In the genomic region with DNA sequence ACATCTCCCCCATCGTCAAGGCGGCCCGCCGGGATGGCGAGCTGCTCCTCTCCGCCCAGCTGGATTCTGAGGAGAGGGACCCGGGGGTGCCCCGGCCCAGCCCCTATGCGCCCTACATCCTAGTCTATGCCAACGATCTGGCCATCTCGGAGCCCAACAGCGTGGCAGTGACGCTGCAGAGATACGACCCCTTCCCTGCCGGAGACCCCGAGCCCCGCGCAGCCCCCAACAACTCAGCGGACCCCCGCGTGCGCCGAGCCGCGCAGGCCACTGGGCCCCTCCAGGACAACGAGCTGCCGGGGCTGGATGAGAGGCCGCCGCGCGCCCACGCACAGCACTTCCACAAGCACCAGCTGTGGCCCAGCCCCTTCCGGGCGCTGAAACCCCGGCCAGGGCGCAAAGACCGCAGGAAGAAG, we compare ENCODE assay signal across 34 cellular contexts. TPM values are rescaled to one million over a fixed set of nuclear protein-coding genes. Genes with fewer than 3 reads are reported as not detected.
"Had no signal": no experiment of that assay in that cellular context is flagged by ENCODE, and none has a peak within 500 bp of the region (broad histone marks: within the 10 kb centered on the region; RNA-seq: fewer than 3 reads in every experiment).

No MANE protein-coding gene starts in this region.

- H3K4me1 ChIP-seq: parathyroid adenoma, right lobe of liver, uterus had no signal

- DNase-seq: heart right ventricle; islet precursor cell; left ventricle myocardium inferior; midbrain; mucosa of descending colon; naive thymus-derived CD4-positive, alpha-beta T cell; nucleus accumbens; stimulated activated CD4-positive, alpha-beta T cell treated with anti-CD3 and anti-CD28 coated beads, Interleukin-12 subunit alpha, Interleukin-12 subunit beta, amount 100 ng/mL, for 4 hours; stimulated activated CD4-positive, alpha-beta T cell treated with anti-CD3 and anti-CD28 coated beads, Interleukin-4, amount 100 ng/mL, for 1 hour; stimulated activated naive CD4-positive, alpha-beta T cell treated with Interleukin-2 at 50 U/mL for 16 hours; stimulated activated naive CD8-positive, alpha-beta T cell treated with anti-CD3 and anti-CD28 coated beads, Interleukin-15, amount 100 ng/mL, for 72 hours; substantia nigra; uterus had no signal

- H3K36me3 ChIP-seq: heart right ventricle, left ventricle myocardium inferior, right atrium auricular region, right lobe of liver, uterus had no signal

- ATAC-seq: heart right ventricle; mucosa of descending colon; naive thymus-derived CD4-positive, alpha-beta T cell; natural killer cell treated with Interleukin-12 subunit alpha and Interleukin-12 subunit beta and Interleukin-15 and Interleukin-18, amount 100 ng/mL, for 72 hours; right lobe of liver; stimulated activated memory B cell treated with anti-CD40 and anti-IgM and Interleukin-4, amounts not matched to agents 10 μg/mL and 1 μg/mL and 100 μg/mL, for 72 hours; stimulated activated naive CD8-positive, alpha-beta T cell treated with anti-CD3 and anti-CD28 coated beads, Interleukin-15, amount 100 ng/mL, for 72 hours had no signal

- H3K9me3 ChIP-seq: heart right ventricle, left ventricle myocardium inferior, mucosa of descending colon, right atrium auricular region, right lobe of liver, tibial nerve, uterus had no signal

- H3K27ac ChIP-seq: heart right ventricle, hepatocyte, left ventricle myocardium inferior, parathyroid adenoma, right atrium auricular region, right lobe of liver, tibial nerve, uterus had no signal

- H3K27me3 ChIP-seq: right atrium auricular region, right lobe of liver, tibial nerve, uterus had no signal

- H3K4me3 ChIP-seq: heart right ventricle, hepatocyte, left ventricle myocardium inferior, mucosa of descending colon, right atrium auricular region, right lobe of liver, smooth muscle cell, tibial nerve, uterus had no signal

RNA-seq across cellular contexts. Expression of gene GDF10, which starts 10.1 kb away (rescaled TPM):
- total RNA-seq: kidney epithelial cell; myocyte; natural killer cell treated with Interleukin-12 subunit alpha and Interleukin-12 subunit beta and Interleukin-15 and Interleukin-18, amount 100 ng/mL, for 72 hours; progenitor cell of endocrine pancreas; pulmonary artery endothelial cell; renal cortical epithelial cell; right lobe of liver had no signal

RNA-seq across cellular contexts. Expression of gene GDF2, which starts 12.2 kb away (rescaled TPM):
- total RNA-seq: heart right ventricle; hepatocyte; kidney epithelial cell; left ventricle myocardium inferior; lower leg skin; lung microvascular endothelial cell; mesenteric fat pad; mucosa of descending colon; myocyte; naive thymus-derived CD4-positive, alpha-beta T cell; natural killer cell treated with Interleukin-12 subunit alpha and Interleukin-12 subunit beta and Interleukin-15 and Interleukin-18, amount 100 ng/mL, for 72 hours; osteoblast; progenitor cell of endocrine pancreas; pulmonary artery endothelial cell; renal cortical epithelial cell; skeletal muscle tissue; smooth muscle cell; temporal lobe; tibial nerve; ureter; uterus had no signal
- polyA plus RNA-seq: heart right ventricle; naive thymus-derived CD4-positive, alpha-beta T cell; neural cell; smooth muscle cell had no signal

RNA-seq across cellular contexts. Expression of gene RBP3, which starts 38.1 kb away (rescaled TPM):
- total RNA-seq: heart right ventricle; kidney epithelial cell; left ventricle myocardium inferior; lower leg skin; lung microvascular endothelial cell; mesenteric fat pad; mucosa of descending colon; myocyte; naive thymus-derived CD4-positive, alpha-beta T cell; natural killer cell treated with Interleukin-12 subunit alpha and Interleukin-12 subunit beta and Interleukin-15 and Interleukin-18, amount 100 ng/mL, for 72 hours; osteoblast; pulmonary artery endothelial cell; renal cortical epithelial cell; right atrium auricular region; right lobe of liver; skeletal muscle tissue; smooth muscle cell; temporal lobe; tibial nerve; ureter; uterus had no signal
- polyA plus RNA-seq: heart right ventricle; naive thymus-derived CD4-positive, alpha-beta T cell; neural cell; smooth muscle cell had no signal
